Comparison of ENCODE assay signal across 18 cellular contexts in the genomic region with DNA sequence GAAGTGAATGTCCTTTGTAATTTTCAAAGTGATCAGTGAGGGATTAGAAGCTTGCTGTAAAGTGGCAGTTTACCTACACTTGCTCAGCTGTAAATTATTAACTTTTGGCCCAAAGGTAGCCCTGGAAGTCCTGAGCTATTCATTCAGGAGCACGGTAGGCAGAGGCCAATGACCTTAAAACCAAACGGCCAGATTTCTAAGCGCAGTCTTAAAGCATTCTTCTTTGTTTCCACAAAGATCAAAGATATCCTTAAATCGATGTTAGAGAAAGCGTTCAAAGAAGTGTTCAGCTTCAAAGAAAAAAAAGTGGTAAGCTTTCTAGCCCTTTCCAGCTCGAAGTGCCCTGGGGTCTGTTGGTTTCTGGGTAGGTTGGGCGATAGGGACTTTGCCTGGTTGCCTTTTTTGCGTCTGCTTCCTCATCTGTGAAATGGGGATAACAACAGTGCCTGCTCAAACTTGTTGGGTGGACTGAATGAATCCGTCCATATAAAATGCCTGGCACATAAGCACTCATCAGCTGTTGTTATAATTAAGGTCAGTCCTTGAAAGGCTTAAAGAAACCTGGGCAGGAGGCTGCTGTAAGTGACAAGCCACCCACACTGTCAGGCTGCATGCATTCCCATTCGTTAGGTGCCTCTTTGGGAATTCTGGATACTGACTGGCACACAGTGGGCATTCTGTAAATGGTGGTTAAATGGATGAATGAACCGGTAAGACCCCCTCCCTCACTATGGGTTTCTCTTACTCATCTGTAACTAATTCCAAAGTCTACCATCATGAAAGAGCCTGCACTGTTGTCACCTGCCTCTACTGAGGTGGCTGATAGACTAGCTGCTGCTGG.
DNase-seq lines count a peak whose midpoint lies in the region; ATAC-seq, FAIRE-seq and TF ChIP-seq lines count a peak whose summit lies in the region.
"Had no signal": no experiment of that assay in that cellular context is flagged by ENCODE, and none has a peak within 500 bp of the region (broad histone marks: within the 10 kb centered on the region; RNA-seq: fewer than 3 reads in every experiment).

No MANE protein-coding gene starts in this region.

- H3K4me3 ChIP-seq in Peyer's patch, result no peak overlapping the region
- no peak overlapping the region for H3K4me3 ChIP-seq in small intestine (ENCODE audit: low read depth in 1 of 2, low read length in 2 of 2)
- H3K4me3 ChIP-seq: esophagus squamous epithelium, uterus had no signal

- intact Hi-C loops in activated CD4-positive, alpha-beta T cell treated with anti-CD3 and anti-CD28 coated beads, Interleukin-2, amount 10 ng/mL, durations not matched to agents 24 days and 14 days (cut with micrococcal nuclease), result no loop called here

- H3K4me3 Mint-ChIP-seq in activated CD4-positive, alpha-beta T cell treated with anti-CD3 and anti-CD28 coated beads, Interleukin-2, amount 10 ng/mL, durations not matched to agents 24 days and 14 days, result no peak overlapping the region
- H3K4me3 Mint-ChIP-seq: nephron progenitor cell; stimulated activated memory B cell treated with anti-CD40 and anti-IgM and Interleukin-4, amounts not matched to agents 10 μg/mL and 1 μg/mL and 100 μg/mL, for 72 hours had no signal

- H3K27me3 ChIP-seq in Peyer's patch (no peaks in the 10 kb centered on the region), small intestine (ENCODE audit: control insufficient read depth in 2 of 2, insufficient read depth in 2 of 2, low read length in 2 of 2) (no peaks in the 10 kb centered on the region)
- H3K27me3 ChIP-seq: esophagus squamous epithelium, uterus had no signal

- peak overlapping the region; percentile 34 for H3K27ac Mint-ChIP-seq in activated CD4-positive, alpha-beta T cell treated with anti-CD3 and anti-CD28 coated beads, Interleukin-2, amount 10 ng/mL, durations not matched to agents 24 days and 14 days
- H3K27ac Mint-ChIP-seq: nephron progenitor cell; stimulated activated memory B cell treated with anti-CD40 and anti-IgM and Interleukin-4, amounts not matched to agents 10 μg/mL and 1 μg/mL and 100 μg/mL, for 72 hours had no signal

- H3K4me1 ChIP-seq in Peyer's patch, result peaks cover 0 to 38% (median 0%) of the 10 kb centered on the region in 4 donors
- peaks cover 8 to 17% of the 10 kb centered on the region in 2 donors for H3K4me1 ChIP-seq in small intestine (ENCODE audit: control insufficient read depth in 2 of 2, insufficient read depth in 1 of 2, low read depth in 1 of 2, low read length in 1 of 2)

- no peak for ATAC-seq in HG03354 (IDR thresholded peaks at IDR 0.05; ENCODE audit: poor library complexity, severe bottlenecking, unreplicated experiment)
- ATAC-seq: left ventricle myocardium superior; stimulated activated memory B cell treated with anti-CD40 and anti-IgM and Interleukin-4, amounts not matched to agents 10 μg/mL and 1 μg/mL and 100 μg/mL, for 72 hours had no signal

- H3K27ac ChIP-seq in Peyer's patch (peak overlapping the region in 3 of 4 donors; percentile 10 to 43 (median 23)), small intestine (ENCODE audit: low read depth in 1 of 2, low read length in 1 of 2) (peak overlapping the region; percentile 9 to 81)
- H3K27ac ChIP-seq: esophagus squamous epithelium, uterus had no signal

- no peaks in the 10 kb centered on the region for H3K9me3 Mint-ChIP-seq in activated CD4-positive, alpha-beta T cell treated with anti-CD3 and anti-CD28 coated beads, Interleukin-2, amount 10 ng/mL, durations not matched to agents 24 days and 14 days
- H3K9me3 Mint-ChIP-seq: nephron progenitor cell; stimulated activated memory B cell treated with anti-CD40 and anti-IgM and Interleukin-4, amounts not matched to agents 10 μg/mL and 1 μg/mL and 100 μg/mL, for 72 hours had no signal

- TF ChIP-seq CTCF in Peyer's patch (IDR thresholded peaks at IDR 0.05), result no peak

- H3K27me3 Mint-ChIP-seq in activated CD4-positive, alpha-beta T cell treated with anti-CD3 and anti-CD28 coated beads, Interleukin-2, amount 10 ng/mL, durations not matched to agents 24 days and 14 days, result no peaks in the 10 kb centered on the region

- WGBS in small intestine, 3 donors, result 15 to 54% (median 32%) methylated on average over 11 of the region's 11 CpGs

- TF ChIP-seq POLR2A in Peyer's patch (IDR thresholded peaks at IDR 0.05), result no peak

- H3K36me3 Mint-ChIP-seq in activated CD4-positive, alpha-beta T cell treated with anti-CD3 and anti-CD28 coated beads, Interleukin-2, amount 10 ng/mL, durations not matched to agents 24 days and 14 days (ENCODE audit: low read depth), result peaks cover 12% of the 10 kb centered on the region
- H3K36me3 Mint-ChIP-seq: stimulated activated memory B cell treated with anti-CD40 and anti-IgM and Interleukin-4, amounts not matched to agents 10 μg/mL and 1 μg/mL and 100 μg/mL, for 72 hours had no signal

- no peak for FAIRE-seq in small intestine (lab: Jason Lieb, UNC)

- DNase-seq in activated CD4-positive, alpha-beta T cell treated with anti-CD3 and anti-CD28 coated beads, Interleukin-2, amount 10 ng/mL, durations not matched to agents 24 days and 14 days, result no peak
- no peak for DNase-seq in activated CD4-positive, alpha-beta T cell treated with anti-CD3 and anti-CD28 coated beads, Interleukin-2, amount 50 U/mL, for 48 hours
- DNase-seq in Peyer's patch (peak in 1 of 3 donors; percentile 62), kidney tubule cell (ENCODE audit: low spot score) (peak; percentile 81), small intestine (peak; percentile 86), NCI-H2107 (lab: John Stamatoyannopoulos, UW) (no peak), NCI-H345 (lab: John Stamatoyannopoulos, UW) (no peak)
- DNase-seq: activated CD4-positive, CD25-positive, alpha-beta regulatory T cell; activated T-cell treated with anti-CD3 and anti-CD28 coated beads, Interleukin-2, amount 50 U/mL, for 48 hours; cortex of kidney; esophagus squamous epithelium; hypothalamus; left ventricle myocardium superior; nephron progenitor cell; SW 1271; uterus had no signal

- H3K36me3 ChIP-seq in Peyer's patch, result no peaks in the 10 kb centered on the region
- H3K36me3 ChIP-seq in small intestine (ENCODE audit: control insufficient read depth in 2 of 2, insufficient read depth in 2 of 2, low read length in 2 of 2), result no peaks in the 10 kb centered on the region
- H3K36me3 ChIP-seq: esophagus squamous epithelium, uterus had no signal

- H3K4me1 Mint-ChIP-seq in activated CD4-positive, alpha-beta T cell treated with anti-CD3 and anti-CD28 coated beads, Interleukin-2, amount 10 ng/mL, durations not matched to agents 24 days and 14 days, result peaks cover 55% of the 10 kb centered on the region
- H3K4me1 Mint-ChIP-seq: stimulated activated memory B cell treated with anti-CD40 and anti-IgM and Interleukin-4, amounts not matched to agents 10 μg/mL and 1 μg/mL and 100 μg/mL, for 72 hours had no signal

- H3K9me3 ChIP-seq in Peyer's patch (no peaks in the 10 kb centered on the region), small intestine (ENCODE audit: control insufficient read depth, low read depth) (no peaks in the 10 kb centered on the region)
- H3K9me3 ChIP-seq: esophagus squamous epithelium, uterus had no signal

Comparison
In these comparisons a context has a peak if more than half of its experiments do, and no peak if none do; other contexts are left out.
1. DNase-seq: peak in kidney tubule cell (single experiment) and small intestine (single experiment); none in activated CD4-positive, alpha-beta T cell treated with anti-CD3 and anti-CD28 coated beads, Interleukin-2, amount 10 ng/mL, durations not matched to agents 24 days and 14 days (single experiment), activated CD4-positive, alpha-beta T cell treated with anti-CD3 and anti-CD28 coated beads, Interleukin-2, amount 50 U/mL, for 48 hours (0 of 2), NCI-H2107 (single experiment) and NCI-H345 (single experiment).